ENCODE assay signal across 19 cellular contexts in genomic region chr4:47553329-47554125, GRCh38.
"Had no signal": no experiment of that assay in that cellular context is flagged by ENCODE, and none has a peak within 500 bp of the region (broad histone marks: within the 10 kb centered on the region; RNA-seq: fewer than 3 reads in every experiment).

No MANE protein-coding gene starts in this region.

- H3K4me1 ChIP-seq: body of pancreas, colonic mucosa, parathyroid adenoma, transverse colon had no signal

- H3K27me3 Mint-ChIP-seq: naive thymus-derived CD4-positive, alpha-beta T cell; T-helper 17 cell had no signal

- H3K36me3 Mint-ChIP-seq: activated naive CD4-positive, alpha-beta T cell treated with anti-CD3 and anti-CD28 coated beads, Interleukin-2, amount 50 U/mL, for 72 hours had no signal

- H3K4me3 ChIP-seq: body of pancreas, colonic mucosa, mucosa of descending colon, transverse colon had no signal

- H3K27ac ChIP-seq: body of pancreas, colonic mucosa, parathyroid adenoma, transverse colon had no signal

- H3K4me3 Mint-ChIP-seq: activated CD8-positive, alpha-beta T cell treated with anti-CD3 and anti-CD28 coated beads, Interleukin-2, amount 10 ng/mL, durations not matched to agents 7 days and 5 days; activated T-cell treated with anti-CD3 and anti-CD28 coated beads, Interleukin-2, amount 50 U/mL, for 72 hours; naive thymus-derived CD4-positive, alpha-beta T cell; T-helper 17 cell had no signal

- H3K9ac ChIP-seq: parathyroid adenoma had no signal

- H3K27ac Mint-ChIP-seq: activated CD8-positive, alpha-beta T cell treated with anti-CD3 and anti-CD28 coated beads, Interleukin-2, amount 10 ng/mL, durations not matched to agents 7 days and 5 days; activated naive CD4-positive, alpha-beta T cell treated with anti-CD3 and anti-CD28 coated beads, Interleukin-2, amount 50 U/mL, for 72 hours; activated T-cell treated with anti-CD3 and anti-CD28 coated beads, Interleukin-2, amount 50 U/mL, for 72 hours; naive thymus-derived CD4-positive, alpha-beta T cell; T-helper 17 cell had no signal

- H2AFZ ChIP-seq: parathyroid adenoma had no signal

- H3K9me3 ChIP-seq: body of pancreas, colonic mucosa, mucosa of descending colon, transverse colon had no signal

- H3K79me2 ChIP-seq: parathyroid adenoma had no signal

- H3K27me3 ChIP-seq: body of pancreas, colonic mucosa, transverse colon had no signal

- ATAC-seq: activated CD8-positive, alpha-beta T cell treated with anti-CD3 and anti-CD28 coated beads, Interleukin-2, amount 10 ng/mL, durations not matched to agents 7 days and 5 days; activated naive CD4-positive, alpha-beta T cell treated with anti-CD3 and anti-CD28 coated beads, Interleukin-2, amount 50 U/mL, for 72 hours; activated T-cell treated with anti-CD3 and anti-CD28 coated beads, Interleukin-2, amount 50 U/mL, for 72 hours; body of pancreas; left lobe of liver; mucosa of descending colon; naive thymus-derived CD4-positive, alpha-beta T cell; T-helper 17 cell had no signal

- DNase-seq: activated CD4-positive, alpha-beta T cell treated with anti-CD3 and anti-CD28 coated beads for 48 hours; activated CD8-positive, alpha-beta memory T cell treated with anti-CD3 and anti-CD28 coated beads, Interleukin-2, amount 50 U/mL, for 4 hours; activated CD8-positive, alpha-beta T cell treated with anti-CD3 and anti-CD28 coated beads, Interleukin-2, amount 10 ng/mL, durations not matched to agents 7 days and 5 days; activated gamma-delta T cell; activated T-cell treated with anti-CD3 and anti-CD28 coated beads, Interleukin-2, amount 50 U/mL, for 72 hours; body of pancreas; central memory CD4-positive, alpha-beta T cell; colonic mucosa; mucosa of descending colon; naive thymus-derived CD4-positive, alpha-beta T cell; retina; stimulated activated CD4-positive, alpha-beta T cell treated with anti-CD3 and anti-CD28 coated beads, Interleukin-4, amount 100 ng/mL, for 24 hours; stimulated activated naive CD4-positive, alpha-beta T cell treated with Interleukin-2 at 50 U/mL for 16 hours; substantia nigra; T-helper 17 cell; transverse colon had no signal

- H3K36me3 ChIP-seq: colonic mucosa had no signal
